8 cellular contexts compared by ENCODE assay signal in genomic region chr10:102814873-102815661, GRCh38. TPM values are rescaled to one million over a fixed set of nuclear protein-coding genes. Genes with fewer than 3 reads are reported as not detected.
DNase-seq lines count a peak whose midpoint lies in the region; TF ChIP-seq lines count a peak whose summit lies in the region.

No MANE protein-coding gene starts in this region.

- H3K36me3 ChIP-seq in duodenal mucosa (ENCODE audit: control insufficient read depth in 1 of 2, insufficient read depth in 2 of 2, low read length in 2 of 2) (peaks cover 7 to 25% of the 10 kb centered on the region in 2 donors), tibial artery (peaks cover 35 to 43% (median 38%) of the 10 kb centered on the region in 3 donors)

- TF ChIP-seq CTCF in tibial artery (IDR thresholded peaks at IDR 0.05) = peak in 1 of 2 experiments; percentile 26

- H3K27ac ChIP-seq in duodenal mucosa (ENCODE audit: low read depth, low read length) (peak overlapping the region; percentile 65), tibial artery (peak overlapping the region; percentile 90 to 96)

- peak; percentile 70 for DNase-seq in M059J (ENCODE audit: low read depth)
- DNase-seq in mesenteric fat pad (ENCODE audit: low spot score) = peak; percentile 92
- DNase-seq in tibial artery = peak; percentile 88 to 92
- DNase-seq in HT-29 (ENCODE audit: low spot score) = no peak
- DNase-seq in activated CD4-positive, alpha-beta T cell treated with anti-CD3 and anti-CD28 coated beads, Interleukin-2, amount 50 U/mL, for 4 hours = no peak
- no peak for DNase-seq in OCI-M1 (lab: John Stamatoyannopoulos, UW)
- no peak for DNase-seq in SHP77 (lab: John Stamatoyannopoulos, UW)

- H3K4me1 ChIP-seq in duodenal mucosa (ENCODE audit: control insufficient read depth in 1 of 2, insufficient read depth in 2 of 2, low read length in 2 of 2) (peaks cover 26 to 28% of the 10 kb centered on the region in 2 donors), tibial artery (peaks cover 0 to 60% (median 41%) of the 10 kb centered on the region in 4 donors)

- H3K4me3 ChIP-seq in duodenal mucosa (ENCODE audit: low read depth in 1 of 2, low read length in 2 of 2) (no peak overlapping the region), tibial artery (no peak overlapping the region)

- peak overlapping the region in 1 of 2 donors; percentile 3 for H3K9ac ChIP-seq in duodenal mucosa (ENCODE audit: low read depth in 1 of 2, low read length in 2 of 2)

- H3K9me3 ChIP-seq in duodenal mucosa (ENCODE audit: control insufficient read depth in 1 of 2, low read length in 2 of 2) (no peaks in the 10 kb centered on the region), tibial artery (no peaks in the 10 kb centered on the region)

- H3K27me3 ChIP-seq in duodenal mucosa (ENCODE audit: control insufficient read depth in 1 of 2, insufficient read depth in 2 of 2, low read length in 2 of 2) (no peaks in the 10 kb centered on the region), tibial artery (no peaks in the 10 kb centered on the region)

- intact Hi-C loops in tibial artery (cut with DNase I; ENCODE audit: low total_unique reads) = loop anchor here (2.0 to 5.0 kb wide), 2 partner anchors 40 to 73 kb away; partner anchors contain the start of gene WBP1L

RNA-seq across cellular contexts. Expression of gene CYP17A1, which starts 22.1 kb away (rescaled TPM):
- total RNA-seq in M059J (2014; rRNA removed; shearing (Covaris generic)) = not detected in 2 replicates
- total RNA-seq in mesenteric fat pad = not detected
- total RNA-seq in HT-29 (2014; rRNA removed; shearing (Covaris generic)) = not detected in 2 replicates

RNA-seq across cellular contexts. Expression of gene BORCS7, which starts 39.0 kb away (rescaled TPM):
- total RNA-seq in M059J (2014; rRNA removed; shearing (Covaris generic)) = 8.7 and 16.7 TPM in 2 replicates
- 25.7 TPM for total RNA-seq in mesenteric fat pad
- 9.4 and 10.8 TPM in 2 replicates for total RNA-seq in HT-29 (2014; rRNA removed; shearing (Covaris generic))

RNA-seq across cellular contexts. Expression of gene AS3MT, which starts 54.2 kb away (rescaled TPM):
- 0.12 and 1.5 TPM in 2 replicates for total RNA-seq in M059J (2014; rRNA removed; shearing (Covaris generic))
- total RNA-seq in mesenteric fat pad = 2.1 TPM
- not detected in 2 replicates for total RNA-seq in HT-29 (2014; rRNA removed; shearing (Covaris generic))

Comparison
In these comparisons a context has a peak if more than half of its experiments do, and no peak if none do; other contexts are left out.
1. DNase-seq: peak in M059J (single experiment), mesenteric fat pad (single experiment) and tibial artery (2 of 2); none in HT-29 (single experiment), activated CD4-positive, alpha-beta T cell treated with anti-CD3 and anti-CD28 coated beads, Interleukin-2, amount 50 U/mL, for 4 hours (0 of 2), OCI-M1 (single experiment) and SHP77 (0 of 2).